ENCODE assay signal across 29 cellular contexts in genomic region chr3:81874738-81875137, GRCh38.
DNase-seq lines count a peak whose midpoint lies in the region; ATAC-seq, FAIRE-seq and TF ChIP-seq lines count a peak whose summit lies in the region.
"Had no signal": no experiment of that assay in that cellular context is flagged by ENCODE, and none has a peak within 500 bp of the region (broad histone marks: within the 10 kb centered on the region; RNA-seq: fewer than 3 reads in every experiment).

No MANE protein-coding gene starts in this region.

- TF ChIP-seq RAD21 in Ishikawa (IDR thresholded peaks at IDR 0.05; ENCODE audit: low read depth): no peak

- no peaks in the 10 kb centered on the region for H3K27me3 ChIP-seq in astrocyte (ENCODE audit: insufficient read depth, low read length)
- H3K27me3 ChIP-seq: BLaER1 treated with 17β-estradiol and CSF1 and Interleukin-3, amounts not matched to agents 10 nM and 100 nM; MG63 had no signal

- no peaks in the 10 kb centered on the region for H3K27me3 Mint-ChIP-seq in astrocyte (ENCODE audit: low read depth, unreplicated experiment)
- H3K27me3 Mint-ChIP-seq: CD4-positive, alpha-beta memory T cell; IgD-negative memory B cell had no signal

- H3K4me1 ChIP-seq in astrocyte (ENCODE audit: insufficient read depth, low read length): no peaks in the 10 kb centered on the region
- H3K4me1 ChIP-seq: Caco-2 had no signal

- no peaks in the 10 kb centered on the region for H3K36me3 ChIP-seq in astrocyte (ENCODE audit: insufficient read depth, low read length)
- H3K36me3 ChIP-seq: BLaER1 treated with 17β-estradiol and CSF1 and Interleukin-3, amounts not matched to agents 10 nM and 100 nM; MG63 had no signal

- no peak for ATAC-seq in HG02571 (IDR thresholded peaks at IDR 0.05; ENCODE audit: unreplicated experiment)

- no peaks in the 10 kb centered on the region for H3K36me3 Mint-ChIP-seq in astrocyte (ENCODE audit: low read depth, unreplicated experiment)
- H3K36me3 Mint-ChIP-seq: CD4-positive, alpha-beta memory T cell; IgD-negative memory B cell had no signal

- no peaks in the 10 kb centered on the region for H3K4me1 Mint-ChIP-seq in astrocyte (ENCODE audit: low read depth, unreplicated experiment)
- H3K4me1 Mint-ChIP-seq: CD4-positive, alpha-beta memory T cell; H9; IgD-negative memory B cell had no signal

- H3K4me3 Mint-ChIP-seq in astrocyte (ENCODE audit: unreplicated experiment): no peak overlapping the region
- H3K4me3 Mint-ChIP-seq: CD4-positive, alpha-beta memory T cell; H9; HFFc6; IgD-negative memory B cell; T-helper 1 cell treated with Interleukin-12 subunit alpha and Interleukin-12 subunit beta and Interleukin-4 antibody, amounts not matched to agents 30 μg/mL and 1 μg/mL, for 36 hours had no signal

- no peak for FAIRE-seq in astrocyte (lab: Jason Lieb, UNC)
- FAIRE-seq: GM12891 had no signal

- no peaks in the 10 kb centered on the region for H4K20me1 ChIP-seq in astrocyte (ENCODE audit: insufficient read depth, low read length)
- H4K20me1 ChIP-seq: BLaER1 treated with 17β-estradiol and CSF1 and Interleukin-3, amounts not matched to agents 10 nM and 100 nM had no signal

- H3K4me2 ChIP-seq in astrocyte (ENCODE audit: low read length): no peak overlapping the region
- H3K4me2 ChIP-seq: BLaER1 treated with 17β-estradiol and CSF1 and Interleukin-3, amounts not matched to agents 10 nM and 100 nM had no signal

- peak; percentile 4 for DNase-seq in NCI-H146 (lab: John Stamatoyannopoulos, UW)
- no peak for DNase-seq in NCI-H146 treated with DMSO at 0.1 percent for 48 hours (lab: John Stamatoyannopoulos, UW; ENCODE audit: unreplicated experiment)
- DNase-seq in astrocyte (ENCODE audit: low read depth): peak; percentile 3
- DNase-seq in kidney glomerular epithelial cell (lab: John Stamatoyannopoulos, UW): peak; percentile 10
- DNase-seq in activated gamma-delta T cell treated with Interleukin-2 at 50 U/mL for 16 hours: no peak
- DNase-seq in amygdala (lab: John Stamatoyannopoulos, UW): no peak
- DNase-seq: 8988T; Caco-2; CD4-positive, alpha-beta memory T cell; DMS153; GM23248; H9; HFFc6; Karpas-422; MG63; NCI-H1048; NCI-H1694; NCI-H2081 treated with DMSO at 0.1 percent for 48 hours; NCI-H2227 treated with DMSO at 0.1 percent for 48 hours; NCI-H510A; NCI-H82; OCI-M1; Right ventricle myocardium superior had no signal

- peaks cover 7% of the 10 kb centered on the region for H3K9me3 Mint-ChIP-seq in astrocyte (ENCODE audit: unreplicated experiment)
- H3K9me3 Mint-ChIP-seq: HFFc6; IgD-negative memory B cell; T-helper 1 cell treated with Interleukin-12 subunit alpha and Interleukin-12 subunit beta and Interleukin-4 antibody, amounts not matched to agents 30 μg/mL and 1 μg/mL, for 36 hours had no signal

- no peak overlapping the region for H3K27ac Mint-ChIP-seq in astrocyte (ENCODE audit: unreplicated experiment)
- H3K27ac Mint-ChIP-seq: CD4-positive, alpha-beta memory T cell; H9; HFFc6; IgD-negative memory B cell; T-helper 1 cell treated with Interleukin-12 subunit alpha and Interleukin-12 subunit beta and Interleukin-4 antibody, amounts not matched to agents 30 μg/mL and 1 μg/mL, for 36 hours had no signal

- TF ChIP-seq CTCF in astrocyte (IDR thresholded peaks at IDR 0.05; ENCODE audit: insufficient read depth, low read depth, low read length): no peak

- H3K79me2 ChIP-seq in astrocyte (ENCODE audit: insufficient read depth, low read length): no peaks in the 10 kb centered on the region

- no peak overlapping the region for H3K9ac ChIP-seq in astrocyte (ENCODE audit: low read length)
- H3K9ac ChIP-seq: BLaER1 treated with 17β-estradiol and CSF1 and Interleukin-3, amounts not matched to agents 10 nM and 100 nM; GM23248 had no signal

- no peak overlapping the region for H3K4me3 ChIP-seq in astrocyte (ENCODE audit: insufficient read depth, low read depth, low read length)
- H3K4me3 ChIP-seq: BLaER1 treated with 17β-estradiol and CSF1 and Interleukin-3, amounts not matched to agents 10 nM and 100 nM; GM23248; MG63 had no signal

- no peak overlapping the region for H2AFZ ChIP-seq in astrocyte (ENCODE audit: low read depth, low read length)
- H2AFZ ChIP-seq: GM23248 had no signal

- no peak overlapping the region for H3K27ac ChIP-seq in astrocyte (ENCODE audit: low read depth, low read length)
- H3K27ac ChIP-seq: BLaER1 treated with 17β-estradiol and CSF1 and Interleukin-3, amounts not matched to agents 10 nM and 100 nM; GM23248 had no signal

- no peaks in the 10 kb centered on the region for H3K9me3 ChIP-seq in astrocyte (ENCODE audit: insufficient read depth, low read depth, low read length)
- H3K9me3 ChIP-seq: Caco-2, MG63 had no signal

- no peak for TF ChIP-seq EP300 in Ishikawa (IDR thresholded peaks at IDR 0.05; ENCODE audit: borderline replicate concordance)

TF ChIP-seq in Ishikawa, 13 proteins besides CTCF, POLR2A, EP300 and RAD21:
- no peak for TF ChIP-seq ZBTB7A (IDR thresholded peaks at IDR 0.05; ENCODE audit: low read depth)
- peak; percentile 68 for TF ChIP-seq TEAD4 (IDR thresholded peaks at IDR 0.05)
- peak; percentile 62 for TF ChIP-seq NFIC (IDR thresholded peaks at IDR 0.05)
- TF ChIP-seq CREB1 (IDR thresholded peaks at IDR 0.05; ENCODE audit: low read depth): no peak
- no peak for TF ChIP-seq REST (IDR thresholded peaks at IDR 0.05; ENCODE audit: low read depth)
- TF ChIP-seq EGR1 (IDR thresholded peaks at IDR 0.05): no peak
- no peak for TF ChIP-seq TAF1 (IDR thresholded peaks at IDR 0.05; ENCODE audit: low read depth)

Comparison
In these comparisons a context has a peak if more than half of its experiments do, and no peak if none do; other contexts are left out.
1. DNase-seq: peak in NCI-H146 (single experiment), astrocyte (single experiment) and kidney glomerular epithelial cell (single experiment); none in NCI-H146 treated with DMSO at 0.1 percent for 48 hours (single experiment), activated gamma-delta T cell treated with Interleukin-2 at 50 U/mL for 16 hours (single experiment) and amygdala (0 of 56).